ENCODE assay signal across 12 cellular contexts in the genomic region with DNA sequence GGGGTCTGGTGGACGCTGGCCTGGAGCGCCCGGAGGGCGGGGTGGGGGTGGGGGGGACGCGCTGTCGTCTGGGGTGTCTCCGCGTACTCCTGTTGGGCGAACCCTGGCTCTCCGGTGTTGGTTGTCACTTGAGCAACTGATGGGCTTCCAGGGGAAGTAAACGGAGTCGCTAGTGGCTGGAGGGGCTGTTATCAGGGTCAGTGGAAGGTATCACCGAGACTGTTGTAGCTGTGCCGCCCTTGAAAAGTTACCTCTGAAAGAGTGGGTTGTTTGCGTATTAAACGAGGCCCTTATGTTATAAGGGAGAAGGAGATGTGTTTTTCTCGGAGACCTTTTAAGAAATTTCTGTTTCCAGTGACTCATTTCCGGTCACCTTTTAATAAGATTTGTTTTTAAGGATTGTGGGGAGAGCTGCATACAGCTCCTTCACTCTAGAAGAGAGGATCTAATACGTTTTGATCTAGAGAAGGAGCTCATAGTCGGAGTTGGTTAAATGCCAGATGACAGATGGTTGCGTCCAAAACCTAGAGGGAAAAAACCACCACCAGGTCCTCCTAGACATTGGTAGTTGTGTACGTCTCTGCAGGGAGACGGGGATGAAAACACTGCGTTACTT. TPM values are rescaled to one million over a fixed set of nuclear protein-coding genes. Genes with fewer than 3 reads are reported as not detected.
DNase-seq lines count a peak whose midpoint lies in the region; ATAC-seq and TF ChIP-seq lines count a peak whose summit lies in the region.
"Had no signal": no experiment of that assay in that cellular context is flagged by ENCODE, and none has a peak within 500 bp of the region (broad histone marks: within the 10 kb centered on the region; RNA-seq: fewer than 3 reads in every experiment).

No MANE protein-coding gene starts in this region.

- peak; percentile 15 for ATAC-seq in foreskin keratinocyte
- no peak for ATAC-seq in gastrocnemius medialis

- H3K27me3 ChIP-seq in foreskin keratinocyte (peaks cover 77% of the 10 kb centered on the region), gastrocnemius medialis (peaks cover 7 to 24% (median 23%) of the 10 kb centered on the region in 3 donors)

- no peaks in the 10 kb centered on the region for H3K9me3 ChIP-seq in gastrocnemius medialis
- H3K9me3 ChIP-seq: transverse colon had no signal

- no peak for TF ChIP-seq POLR2A in gastrocnemius medialis (IDR thresholded peaks at IDR 0.05)

- intact Hi-C loops in gastrocnemius medialis (cut with DNase I; ENCODE audit: low total_unique reads) = no loop called here

- H3K36me3 ChIP-seq in gastrocnemius medialis = no peaks in the 10 kb centered on the region
- H3K36me3 ChIP-seq: transverse colon had no signal

- peak overlapping the region; percentile 43 to 54 (median 49) for H3K4me3 ChIP-seq in gastrocnemius medialis

- H3K27ac ChIP-seq in foreskin keratinocyte (no peak overlapping the region), gastrocnemius medialis (no peak overlapping the region)
- H3K27ac ChIP-seq: transverse colon had no signal

- in situ Hi-C loops in gastrocnemius medialis (cut with MboI; ENCODE audit: low sequenced_read_pairs in 4 of 4) = no loop called here

- TF ChIP-seq CTCF in foreskin keratinocyte (conservative IDR thresholded peaks at IDR 0.05) (no peak), gastrocnemius medialis (IDR thresholded peaks at IDR 0.05 in 4 of 5, conservative IDR thresholded peaks at IDR 0.05 in 1 of 5) (no peak)

- H3K4me1 ChIP-seq in foreskin keratinocyte (no peaks in the 10 kb centered on the region), gastrocnemius medialis (peaks cover 0 to 10% of the 10 kb centered on the region in 2 donors)

- peak; percentile 13 for DNase-seq in H4 (ENCODE audit: low spot score)
- peak; percentile 10 for DNase-seq in SK-N-DZ (ENCODE audit: low spot score)
- peak in 1 of 2 donors; percentile 4 for DNase-seq in foreskin keratinocyte
- DNase-seq in gastrocnemius medialis = no peak
- no peak for DNase-seq in RPMI8226
- DNase-seq in NCI-H187 (lab: John Stamatoyannopoulos, UW) = no peak
- no peak for DNase-seq in stimulated activated CD4-positive, alpha-beta T cell treated with anti-CD3 and anti-CD28 coated beads, Interleukin-4, amount 100 ng/mL, for 1 hour
- no peak for DNase-seq in GM19238 (ENCODE audit: insufficient read length, low spot score)
- DNase-seq: cerebellar nuclear complex, Karpas-422, occipital lobe, transverse colon had no signal

RNA-seq across cellular contexts. Expression of a gene that starts 0.7 kb away (rescaled TPM):
- not detected in 2 replicates for total RNA-seq in H4 (2014; rRNA removed; shearing (Covaris generic))
- not detected in 2 replicates for polyA plus RNA-seq in SK-N-DZ (2014; cell fraction: cytosol; rRNA removed)
- not detected in 2 replicates for polyA plus RNA-seq in SK-N-DZ (2014; cell fraction: nucleus; rRNA removed)
- total RNA-seq in foreskin keratinocyte (not detected in 2 replicates), gastrocnemius medialis (under 1 TPM in 2 of 4 donors, not detected in 2; 0.11 to 0.39 TPM)
- not detected in 2 replicates for polyA plus RNA-seq in foreskin keratinocyte

Comparison
In these comparisons a context has a peak if more than half of its experiments do, and no peak if none do; other contexts are left out.
1. DNase-seq: peak in H4 (single experiment) and SK-N-DZ (single experiment); none in gastrocnemius medialis (0 of 2), RPMI8226 (single experiment), NCI-H187 (0 of 2), stimulated activated CD4-positive, alpha-beta T cell treated with anti-CD3 and anti-CD28 coated beads, Interleukin-4, amount 100 ng/mL, for 1 hour (single experiment) and GM19238 (single experiment).